In genomic region chr10:131451407-131452015, GRCh38 we compare ENCODE assay signal across 15 cellular contexts.
DNase-seq lines count a peak whose midpoint lies in the region; TF ChIP-seq lines count a peak whose summit lies in the region.
"Had no signal": no experiment of that assay in that cellular context is flagged by ENCODE, and none has a peak within 500 bp of the region (broad histone marks: within the 10 kb centered on the region; RNA-seq: fewer than 3 reads in every experiment).

No MANE protein-coding gene starts in this region.

- peak overlapping the region; percentile 83 for H2AK5ac ChIP-seq in neuronal stem cell (ENCODE audit: low read depth, low read length)

- H4K8ac ChIP-seq in neuronal stem cell (ENCODE audit: low read depth, low read length) = no peak overlapping the region

- peak overlapping the region; percentile 31 for H3K4ac ChIP-seq in neuronal stem cell (ENCODE audit: low read length)

- H2BK12ac ChIP-seq in neuronal stem cell (ENCODE audit: low read length) = no peak overlapping the region

- H3K23ac ChIP-seq in neuronal stem cell (ENCODE audit: low read depth, low read length, poor library complexity) = no peak overlapping the region

- H3K27me3 ChIP-seq in neuronal stem cell (ENCODE audit: control insufficient read depth in 3 of 3, insufficient read depth in 3 of 3, low read depth in 1 of 3, low read length in 3 of 3) = peaks cover 0 to 6% (median 0%) of the 10 kb centered on the region in 3 experiments
- H3K27me3 ChIP-seq: BE2C had no signal

- no CpG with 5 or more reads among the region's 7 CpGs for WGBS in neuronal stem cell (ENCODE audit: extremely low coverage in 2 of 2, insufficient read length in 2 of 2, insufficient replicate concordance in 1 of 2), 2 donors

- no peaks in the 10 kb centered on the region for H3K79me1 ChIP-seq in neuronal stem cell (ENCODE audit: low read depth, low read length)

- H3K4me2 ChIP-seq in neuronal stem cell (ENCODE audit: insufficient read depth, low read length, poor library complexity, severe bottlenecking) = no peak overlapping the region
- H3K4me2 ChIP-seq: GM23338 had no signal

- peak overlapping the region; percentile 54 for H3K18ac ChIP-seq in neuronal stem cell (ENCODE audit: low read length)

- no peaks in the 10 kb centered on the region for H3K36me3 ChIP-seq in neuronal stem cell (replicated peaks in 1 of 2; ENCODE audit: control insufficient read depth in 2 of 2, insufficient read depth in 2 of 2, low read length in 2 of 2)
- H3K36me3 ChIP-seq: BE2C had no signal

- H3K9ac ChIP-seq in neuronal stem cell (ENCODE audit: low read depth, low read length, poor library complexity) = no peak overlapping the region

- peak; percentile 52 for DNase-seq in coronary artery (ENCODE audit: low spot score)
- DNase-seq in islet precursor cell = peak; percentile 42
- no peak for DNase-seq in neuronal stem cell (ENCODE audit: low spot score)
- no peak for DNase-seq in glomerular visceral epithelial cell (ENCODE audit: extremely low spot score)
- no peak for DNase-seq in stimulated activated CD4-positive, alpha-beta T cell treated with anti-CD3 and anti-CD28 coated beads, Interleukin-15, amount 100 ng/mL, for 24 hours
- no peak for DNase-seq in NCI-H526 (lab: John Stamatoyannopoulos, UW)
- DNase-seq in NCI-H187 treated with DMSO at 0.1 percent for 48 hours (lab: John Stamatoyannopoulos, UW) = no peak
- DNase-seq: ACHN; BE2C; CD4-positive, alpha-beta memory T cell; DMS153; DMS79; GDM1; H7 had no signal

- H2BK5ac ChIP-seq in neuronal stem cell (ENCODE audit: low read length) = no peak overlapping the region

- H3K9me3 ChIP-seq in neuronal stem cell (replicated peaks in 1 of 2; ENCODE audit: control insufficient read depth in 2 of 2, insufficient read depth in 1 of 2, low read depth in 1 of 2, low read length in 2 of 2) = no peaks in the 10 kb centered on the region
- H3K9me3 ChIP-seq: BE2C had no signal

- H3K27ac ChIP-seq in coronary artery = no peak overlapping the region
- H3K27ac ChIP-seq in neuronal stem cell (replicated peaks; ENCODE audit: low read length) = no peak overlapping the region

- H2BK15ac ChIP-seq in neuronal stem cell (ENCODE audit: low read length) = peak overlapping the region; percentile 75

- no peak for TF ChIP-seq CTCF in coronary artery (IDR thresholded peaks at IDR 0.05)

- H3K14ac ChIP-seq in neuronal stem cell (ENCODE audit: low read length) = no peak overlapping the region

- H2BK120ac ChIP-seq in neuronal stem cell (ENCODE audit: low read depth, low read length) = no peak overlapping the region

- H4K91ac ChIP-seq in neuronal stem cell (ENCODE audit: low read depth, low read length, poor library complexity) = no peak overlapping the region

- peaks cover 10 to 11% of the 10 kb centered on the region in 2 donors for H3K4me1 ChIP-seq in neuronal stem cell (ENCODE audit: control insufficient read depth in 2 of 2, insufficient read depth in 1 of 2, low read depth in 1 of 2, low read length in 2 of 2)
- H3K4me1 ChIP-seq: BE2C had no signal

- H2AFZ ChIP-seq in neuronal stem cell (ENCODE audit: low read length) = no peak overlapping the region
- H2AFZ ChIP-seq: GM23338 had no signal

- H3K4me3 ChIP-seq in coronary artery (no peak overlapping the region), neuronal stem cell (ENCODE audit: low read length in 2 of 2) (no peak overlapping the region)
- H3K4me3 ChIP-seq: GM23338 had no signal

Comparison
In these comparisons a context has a peak if more than half of its experiments do, and no peak if none do; other contexts are left out.
1. DNase-seq: peak in coronary artery (single experiment) and islet precursor cell (single experiment); none in neuronal stem cell (single experiment), glomerular visceral epithelial cell (single experiment), stimulated activated CD4-positive, alpha-beta T cell treated with anti-CD3 and anti-CD28 coated beads, Interleukin-15, amount 100 ng/mL, for 24 hours (single experiment), NCI-H526 (0 of 2) and NCI-H187 treated with DMSO at 0.1 percent for 48 hours (single experiment).